ENCODE assay signal across 1 cellular context in genomic region chr2:152542344-152542994, GRCh38.
TF ChIP-seq lines count a peak whose summit lies in the region.

No MANE protein-coding gene starts in this region.

TF ChIP-seq in WTC11, 78 proteins besides CTCF, POLR2A, EP300 and RAD21 (continued from another document):
- TF ChIP-seq ARID4B (CRISPR knock-in tag; IDR thresholded peaks at IDR 0.05; ENCODE audit: borderline replicate concordance) (no peak), GABPB1 (CRISPR knock-in tag; IDR thresholded peaks at IDR 0.05) (no peak), FOXJ3 (CRISPR knock-in tag; IDR thresholded peaks at IDR 0.05; ENCODE audit: borderline replicate concordance) (no peak), NFE2L1 (CRISPR knock-in tag; IDR thresholded peaks at IDR 0.05) (no peak), MXD4 (CRISPR knock-in tag; IDR thresholded peaks at IDR 0.05; ENCODE audit: borderline replicate concordance) (no peak), CBFB (CRISPR knock-in tag; IDR thresholded peaks at IDR 0.05; ENCODE audit: low read depth) (no peak), SOX15 (CRISPR knock-in tag; IDR thresholded peaks at IDR 0.05) (no peak), ZNF416 (CRISPR knock-in tag; IDR thresholded peaks at IDR 0.05) (no peak)
- TF ChIP-seq, protein P1, sequence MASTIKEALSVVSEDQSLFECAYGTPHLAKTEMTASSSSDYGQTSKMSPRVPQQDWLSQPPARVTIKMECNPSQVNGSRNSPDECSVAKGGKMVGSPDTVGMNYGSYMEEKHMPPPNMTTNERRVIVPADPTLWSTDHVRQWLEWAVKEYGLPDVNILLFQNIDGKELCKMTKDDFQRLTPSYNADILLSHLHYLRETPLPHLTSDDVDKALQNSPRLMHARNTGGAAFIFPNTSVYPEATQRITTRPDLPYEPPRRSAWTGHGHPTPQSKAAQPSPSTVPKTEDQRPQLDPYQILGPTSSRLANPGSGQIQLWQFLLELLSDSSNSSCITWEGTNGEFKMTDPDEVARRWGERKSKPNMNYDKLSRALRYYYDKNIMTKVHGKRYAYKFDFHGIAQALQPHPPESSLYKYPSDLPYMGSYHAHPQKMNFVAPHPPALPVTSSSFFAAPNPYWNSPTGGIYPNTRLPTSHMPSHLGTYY (CRISPR knock-in tag; IDR thresholded peaks at IDR 0.05): no peak
- TF ChIP-seq, protein P2, sequence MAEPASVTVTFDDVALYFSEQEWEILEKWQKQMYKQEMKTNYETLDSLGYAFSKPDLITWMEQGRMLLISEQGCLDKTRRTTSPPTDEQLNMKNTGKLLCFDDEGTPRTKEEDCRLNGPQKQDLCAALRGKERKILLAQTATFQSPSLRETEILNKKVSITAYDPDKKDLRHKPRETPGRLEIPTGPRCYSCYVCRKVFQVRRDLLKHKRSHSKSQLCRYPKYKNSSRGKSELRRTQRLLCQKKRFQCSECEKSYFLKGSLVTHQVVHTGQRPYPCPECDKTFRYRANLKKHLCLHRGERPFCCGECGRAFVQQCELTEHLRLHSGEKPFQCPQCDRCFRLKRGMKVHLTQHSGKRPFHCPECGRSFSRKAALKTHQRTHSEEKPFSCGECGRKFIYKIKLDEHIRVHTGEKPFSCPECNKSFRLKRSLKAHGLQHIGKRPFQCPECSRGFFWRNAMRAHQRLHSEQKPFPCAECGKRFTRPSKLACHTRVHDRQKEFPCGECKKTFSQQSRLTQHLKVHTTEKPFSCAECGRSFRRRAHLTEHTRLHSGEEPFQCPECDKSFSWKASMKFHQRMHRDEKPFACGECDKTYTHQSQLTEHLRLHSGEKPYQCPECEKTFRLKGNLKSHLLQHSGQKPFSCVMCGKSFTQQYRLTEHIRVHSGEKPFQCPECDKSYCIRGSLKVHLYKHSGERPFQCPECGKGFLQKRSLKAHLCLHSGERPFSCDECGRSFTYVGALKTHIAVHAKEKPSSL (CRISPR knock-in tag; conservative IDR thresholded peaks at IDR 0.05): no peak
- TF ChIP-seq, protein P3, sequence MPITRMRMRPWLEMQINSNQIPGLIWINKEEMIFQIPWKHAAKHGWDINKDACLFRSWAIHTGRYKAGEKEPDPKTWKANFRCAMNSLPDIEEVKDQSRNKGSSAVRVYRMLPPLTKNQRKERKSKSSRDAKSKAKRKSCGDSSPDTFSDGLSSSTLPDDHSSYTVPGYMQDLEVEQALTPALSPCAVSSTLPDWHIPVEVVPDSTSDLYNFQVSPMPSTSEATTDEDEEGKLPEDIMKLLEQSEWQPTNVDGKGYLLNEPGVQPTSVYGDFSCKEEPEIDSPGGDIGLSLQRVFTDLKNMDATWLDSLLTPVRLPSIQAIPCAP (CRISPR knock-in tag; IDR thresholded peaks at IDR 0.05): no peak
- TF ChIP-seq, protein P4, sequence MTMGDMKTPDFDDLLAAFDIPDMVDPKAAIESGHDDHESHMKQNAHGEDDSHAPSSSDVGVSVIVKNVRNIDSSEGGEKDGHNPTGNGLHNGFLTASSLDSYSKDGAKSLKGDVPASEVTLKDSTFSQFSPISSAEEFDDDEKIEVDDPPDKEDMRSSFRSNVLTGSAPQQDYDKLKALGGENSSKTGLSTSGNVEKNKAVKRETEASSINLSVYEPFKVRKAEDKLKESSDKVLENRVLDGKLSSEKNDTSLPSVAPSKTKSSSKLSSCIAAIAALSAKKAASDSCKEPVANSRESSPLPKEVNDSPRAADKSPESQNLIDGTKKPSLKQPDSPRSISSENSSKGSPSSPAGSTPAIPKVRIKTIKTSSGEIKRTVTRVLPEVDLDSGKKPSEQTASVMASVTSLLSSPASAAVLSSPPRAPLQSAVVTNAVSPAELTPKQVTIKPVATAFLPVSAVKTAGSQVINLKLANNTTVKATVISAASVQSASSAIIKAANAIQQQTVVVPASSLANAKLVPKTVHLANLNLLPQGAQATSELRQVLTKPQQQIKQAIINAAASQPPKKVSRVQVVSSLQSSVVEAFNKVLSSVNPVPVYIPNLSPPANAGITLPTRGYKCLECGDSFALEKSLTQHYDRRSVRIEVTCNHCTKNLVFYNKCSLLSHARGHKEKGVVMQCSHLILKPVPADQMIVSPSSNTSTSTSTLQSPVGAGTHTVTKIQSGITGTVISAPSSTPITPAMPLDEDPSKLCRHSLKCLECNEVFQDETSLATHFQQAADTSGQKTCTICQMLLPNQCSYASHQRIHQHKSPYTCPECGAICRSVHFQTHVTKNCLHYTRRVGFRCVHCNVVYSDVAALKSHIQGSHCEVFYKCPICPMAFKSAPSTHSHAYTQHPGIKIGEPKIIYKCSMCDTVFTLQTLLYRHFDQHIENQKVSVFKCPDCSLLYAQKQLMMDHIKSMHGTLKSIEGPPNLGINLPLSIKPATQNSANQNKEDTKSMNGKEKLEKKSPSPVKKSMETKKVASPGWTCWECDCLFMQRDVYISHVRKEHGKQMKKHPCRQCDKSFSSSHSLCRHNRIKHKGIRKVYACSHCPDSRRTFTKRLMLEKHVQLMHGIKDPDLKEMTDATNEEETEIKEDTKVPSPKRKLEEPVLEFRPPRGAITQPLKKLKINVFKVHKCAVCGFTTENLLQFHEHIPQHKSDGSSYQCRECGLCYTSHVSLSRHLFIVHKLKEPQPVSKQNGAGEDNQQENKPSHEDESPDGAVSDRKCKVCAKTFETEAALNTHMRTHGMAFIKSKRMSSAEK (CRISPR knock-in tag; IDR thresholded peaks at IDR 0.05; ENCODE audit: borderline replicate concordance): no peak
- TF ChIP-seq, protein P5, sequence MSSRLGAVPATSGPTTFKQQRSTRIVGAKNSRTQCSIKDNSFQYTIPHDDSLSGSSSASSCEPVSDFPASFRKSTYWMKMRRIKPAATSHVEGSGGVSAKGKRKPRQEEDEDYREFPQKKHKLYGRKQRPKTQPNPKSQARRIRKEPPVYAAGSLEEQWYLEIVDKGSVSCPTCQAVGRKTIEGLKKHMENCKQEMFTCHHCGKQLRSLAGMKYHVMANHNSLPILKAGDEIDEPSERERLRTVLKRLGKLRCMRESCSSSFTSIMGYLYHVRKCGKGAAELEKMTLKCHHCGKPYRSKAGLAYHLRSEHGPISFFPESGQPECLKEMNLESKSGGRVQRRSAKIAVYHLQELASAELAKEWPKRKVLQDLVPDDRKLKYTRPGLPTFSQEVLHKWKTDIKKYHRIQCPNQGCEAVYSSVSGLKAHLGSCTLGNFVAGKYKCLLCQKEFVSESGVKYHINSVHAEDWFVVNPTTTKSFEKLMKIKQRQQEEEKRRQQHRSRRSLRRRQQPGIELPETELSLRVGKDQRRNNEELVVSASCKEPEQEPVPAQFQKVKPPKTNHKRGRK (CRISPR knock-in tag; IDR thresholded peaks at IDR 0.05; ENCODE audit: borderline replicate concordance): no peak
- TF ChIP-seq, protein P6, sequence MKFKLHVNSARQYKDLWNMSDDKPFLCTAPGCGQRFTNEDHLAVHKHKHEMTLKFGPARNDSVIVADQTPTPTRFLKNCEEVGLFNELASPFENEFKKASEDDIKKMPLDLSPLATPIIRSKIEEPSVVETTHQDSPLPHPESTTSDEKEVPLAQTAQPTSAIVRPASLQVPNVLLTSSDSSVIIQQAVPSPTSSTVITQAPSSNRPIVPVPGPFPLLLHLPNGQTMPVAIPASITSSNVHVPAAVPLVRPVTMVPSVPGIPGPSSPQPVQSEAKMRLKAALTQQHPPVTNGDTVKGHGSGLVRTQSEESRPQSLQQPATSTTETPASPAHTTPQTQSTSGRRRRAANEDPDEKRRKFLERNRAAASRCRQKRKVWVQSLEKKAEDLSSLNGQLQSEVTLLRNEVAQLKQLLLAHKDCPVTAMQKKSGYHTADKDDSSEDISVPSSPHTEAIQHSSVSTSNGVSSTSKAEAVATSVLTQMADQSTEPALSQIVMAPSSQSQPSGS (CRISPR knock-in tag; IDR thresholded peaks at IDR 0.05; ENCODE audit: borderline replicate concordance, low read depth): no peak
- TF ChIP-seq, protein P7, sequence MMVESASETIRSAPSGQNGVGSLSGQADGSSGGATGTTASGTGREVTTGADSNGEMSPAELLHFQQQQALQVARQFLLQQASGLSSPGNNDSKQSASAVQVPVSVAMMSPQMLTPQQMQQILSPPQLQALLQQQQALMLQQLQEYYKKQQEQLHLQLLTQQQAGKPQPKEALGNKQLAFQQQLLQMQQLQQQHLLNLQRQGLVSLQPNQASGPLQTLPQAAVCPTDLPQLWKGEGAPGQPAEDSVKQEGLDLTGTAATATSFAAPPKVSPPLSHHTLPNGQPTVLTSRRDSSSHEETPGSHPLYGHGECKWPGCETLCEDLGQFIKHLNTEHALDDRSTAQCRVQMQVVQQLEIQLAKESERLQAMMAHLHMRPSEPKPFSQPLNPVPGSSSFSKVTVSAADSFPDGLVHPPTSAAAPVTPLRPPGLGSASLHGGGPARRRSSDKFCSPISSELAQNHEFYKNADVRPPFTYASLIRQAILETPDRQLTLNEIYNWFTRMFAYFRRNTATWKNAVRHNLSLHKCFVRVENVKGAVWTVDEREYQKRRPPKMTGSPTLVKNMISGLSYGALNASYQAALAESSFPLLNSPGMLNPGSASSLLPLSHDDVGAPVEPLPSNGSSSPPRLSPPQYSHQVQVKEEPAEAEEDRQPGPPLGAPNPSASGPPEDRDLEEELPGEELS (CRISPR knock-in tag; IDR thresholded peaks at IDR 0.05): no peak
